21 cellular contexts compared by ENCODE assay signal in genomic region chr10:72819053-72819452, GRCh38.
"Had no signal": no experiment of that assay in that cellular context is flagged by ENCODE, and none has a peak within 500 bp of the region (broad histone marks: within the 10 kb centered on the region; RNA-seq: fewer than 3 reads in every experiment).

No MANE protein-coding gene starts in this region.

- H3K27ac ChIP-seq: lower lobe of right lung, ovary, prostate gland, thoracic aorta, vagina had no signal

- H3K4me1 ChIP-seq: lower lobe of right lung, prostate gland had no signal

- DNase-seq: activated B cell treated with CpG ODN at 0.5 μM for 24 hours; activated CD4-positive, alpha-beta T cell treated with anti-CD3 and anti-CD28 coated beads for 36 hours; activated CD4-positive, alpha-beta T cell treated with anti-CD3 and anti-CD28 coated beads, Interleukin-2, amount 50 U/mL, for 48 hours; activated CD8-positive, alpha-beta memory T cell treated with anti-CD3 and anti-CD28 coated beads, Interleukin-2, amount 50 U/mL, for 48 hours; activated naive CD4-positive, alpha-beta T cell treated with anti-CD3 and anti-CD28 coated beads for 36 hours; activated naive CD8-positive, alpha-beta T cell treated with anti-CD3 and anti-CD28 coated beads, Interleukin-2, amount 10 ng/mL, durations not matched to agents 7 days and 5 days; activated T-cell treated with anti-CD3 and anti-CD28 coated beads, Interleukin-2, amount 50 U/mL, for 4 hours; amygdala; foreskin fibroblast; immature natural killer cell; lower lobe of right lung; naive thymus-derived CD4-positive, alpha-beta T cell; ovary; stimulated activated CD4-positive, alpha-beta T cell treated with anti-CD3 and anti-CD28 coated beads, Interleukin-4, amount 100 ng/mL, for 24 hours; stimulated activated naive CD4-positive, alpha-beta T cell treated with Interleukin-2 at 50 U/mL for 16 hours had no signal

- FAIRE-seq: endometrium, TTC549 had no signal

- H3K4me3 ChIP-seq: lower lobe of right lung, ovary, prostate gland, thoracic aorta, vagina had no signal

- H3K27me3 ChIP-seq: ovary, vagina had no signal

- H3K9me3 ChIP-seq: lower lobe of right lung, ovary, prostate gland, thoracic aorta, vagina had no signal

- ATAC-seq: activated CD4-positive, alpha-beta T cell treated with anti-CD3 and anti-CD28 coated beads for 36 hours; activated T-cell treated with anti-CD3 and anti-CD28 coated beads, Interleukin-2, amount 50 U/mL, for 4 hours; left lobe of liver; lower lobe of right lung; naive thymus-derived CD4-positive, alpha-beta T cell had no signal

- H3K36me3 ChIP-seq: lower lobe of right lung, ovary, prostate gland, thoracic aorta, vagina had no signal
